In genomic region chr15:46265664-46266063, GRCh38 we compare ENCODE assay signal across 17 cellular contexts.
DNase-seq lines count a peak whose midpoint lies in the region; ATAC-seq and TF ChIP-seq lines count a peak whose summit lies in the region.
"Had no signal": no experiment of that assay in that cellular context is flagged by ENCODE, and none has a peak within 500 bp of the region (broad histone marks: within the 10 kb centered on the region; RNA-seq: fewer than 3 reads in every experiment).

No MANE protein-coding gene starts in this region.

- no peaks in the 10 kb centered on the region for H3K79me1 ChIP-seq in mesendoderm (ENCODE audit: low read length)

- H3K27ac Mint-ChIP-seq in stimulated activated memory B cell treated with anti-CD40 and anti-IgM and Interleukin-4, amounts not matched to agents 10 μg/mL and 1 μg/mL and 100 μg/mL, for 72 hours, result no peak overlapping the region
- no peak overlapping the region for H3K27ac Mint-ChIP-seq in endodermal cell
- H3K27ac Mint-ChIP-seq: CD4-positive, alpha-beta T cell; GM23338 had no signal

- no peak overlapping the region for H3K56ac ChIP-seq in mesendoderm (ENCODE audit: low read length)

- H3K4ac ChIP-seq in mesendoderm (ENCODE audit: low read depth, low read length), result no peak overlapping the region

- H2BK5ac ChIP-seq in mesendoderm (ENCODE audit: low read length), result no peak overlapping the region

- H4K8ac ChIP-seq in mesendoderm (ENCODE audit: low read depth, low read length), result no peak overlapping the region

- WGBS in mesendoderm (ENCODE audit: extremely low coverage, insufficient coverage, low lambda C conversion rate), result no CpG with 5 or more reads among the region's 3 CpGs
- WGBS in endodermal cell (ENCODE audit: insufficient coverage in 1 of 2, insufficient read length in 1 of 2), 2 experiments, result 78 to 79% methylated on average over 3 of the region's 3 CpGs

- ATAC-seq in stimulated activated memory B cell treated with anti-CD40 and anti-IgM and Interleukin-4, amounts not matched to agents 10 μg/mL and 1 μg/mL and 100 μg/mL, for 72 hours, result no peak
- ATAC-seq in HG03342 (IDR thresholded peaks at IDR 0.05; ENCODE audit: unreplicated experiment), result no peak
- ATAC-seq: GM23338 had no signal

- no peak overlapping the region for H3K4me3 Mint-ChIP-seq in stimulated activated memory B cell treated with anti-CD40 and anti-IgM and Interleukin-4, amounts not matched to agents 10 μg/mL and 1 μg/mL and 100 μg/mL, for 72 hours
- H3K4me3 Mint-ChIP-seq in endodermal cell, result no peak overlapping the region
- H3K4me3 Mint-ChIP-seq: CD4-positive, alpha-beta T cell; GM23338 had no signal

- H2AK5ac ChIP-seq in mesendoderm (ENCODE audit: low read length), result no peak overlapping the region

- H3K27me3 ChIP-seq in mesendoderm (ENCODE audit: insufficient read depth, low read length, poor library complexity) (no peaks in the 10 kb centered on the region), endodermal cell (ENCODE audit: control insufficient read depth, insufficient read depth, low read length, poor library complexity, severe bottlenecking) (no peaks in the 10 kb centered on the region)

- H3K27me3 Mint-ChIP-seq in stimulated activated memory B cell treated with anti-CD40 and anti-IgM and Interleukin-4, amounts not matched to agents 10 μg/mL and 1 μg/mL and 100 μg/mL, for 72 hours, result no peaks in the 10 kb centered on the region
- no peaks in the 10 kb centered on the region for H3K27me3 Mint-ChIP-seq in endodermal cell (ENCODE audit: insufficient read depth)
- H3K27me3 Mint-ChIP-seq: CD4-positive, alpha-beta T cell had no signal

- H3K4me1 ChIP-seq in mesendoderm (ENCODE audit: control insufficient read depth, low read depth, low read length) (no peaks in the 10 kb centered on the region), endodermal cell (ENCODE audit: control insufficient read depth, insufficient read depth, low read length) (no peaks in the 10 kb centered on the region)

- no peak overlapping the region for H2BK15ac ChIP-seq in mesendoderm (replicated peaks; ENCODE audit: low read depth)

- no peaks in the 10 kb centered on the region for H3K4me1 Mint-ChIP-seq in stimulated activated memory B cell treated with anti-CD40 and anti-IgM and Interleukin-4, amounts not matched to agents 10 μg/mL and 1 μg/mL and 100 μg/mL, for 72 hours
- peaks cover 13% of the 10 kb centered on the region for H3K4me1 Mint-ChIP-seq in endodermal cell
- H3K4me1 Mint-ChIP-seq: GM23338 had no signal

- no peak overlapping the region for H4K5ac ChIP-seq in mesendoderm (ENCODE audit: low read length)

- no peak overlapping the region for H3K27ac ChIP-seq in mesendoderm (ENCODE audit: low read depth, low read length)
- no peak overlapping the region for H3K27ac ChIP-seq in endodermal cell (ENCODE audit: low read depth, low read length)
- H3K27ac ChIP-seq: C4-2B had no signal

- H3K18ac ChIP-seq in mesendoderm (ENCODE audit: low read length), result no peak overlapping the region

- peaks cover 1% of the 10 kb centered on the region for H3K9me3 Mint-ChIP-seq in stimulated activated memory B cell treated with anti-CD40 and anti-IgM and Interleukin-4, amounts not matched to agents 10 μg/mL and 1 μg/mL and 100 μg/mL, for 72 hours
- H3K9me3 Mint-ChIP-seq in endodermal cell, result peaks cover 2% of the 10 kb centered on the region

- no peak for TF ChIP-seq CTCF in endodermal cell (conservative IDR thresholded peaks at IDR 0.05)

- no peak overlapping the region for H3K4me2 ChIP-seq in mesendoderm (ENCODE audit: low read length)
- H3K4me2 ChIP-seq: GM23338 had no signal

- no peaks in the 10 kb centered on the region for H3K79me2 ChIP-seq in mesendoderm (ENCODE audit: control insufficient read depth, insufficient read depth, low read length)

- H3K9ac ChIP-seq in mesendoderm (ENCODE audit: low read length) (no peak overlapping the region), endodermal cell (ENCODE audit: extremely low read depth, low read length, poor library complexity, severe bottlenecking) (no peak overlapping the region)

- H3K4me3 ChIP-seq in mesendoderm (ENCODE audit: low read length), result no peak overlapping the region
- no peak overlapping the region for H3K4me3 ChIP-seq in endodermal cell (ENCODE audit: low read length)
- H3K4me3 ChIP-seq: GM23338 had no signal

- no peaks in the 10 kb centered on the region for H3K36me3 ChIP-seq in mesendoderm (ENCODE audit: control insufficient read depth, insufficient read depth, low read length)
- H3K36me3 ChIP-seq in endodermal cell (ENCODE audit: control insufficient read depth, insufficient read depth, low read length), result no peaks in the 10 kb centered on the region

- DNase-seq in NCI-H69 (lab: John Stamatoyannopoulos, UW), result peak; percentile 33
- peak; percentile 26 for DNase-seq in SK-N-DZ (ENCODE audit: low spot score)
- DNase-seq in mesendoderm, result peak; percentile 43
- DNase-seq in NAMALWA (ENCODE audit: low spot score), result no peak
- DNase-seq in endodermal cell, result no peak
- DNase-seq: ACHN; AML-193; CD4-positive, alpha-beta T cell; DMS153; DMS79; GDM1; HCEC 1CT; IMR-90 had no signal

- H3K36me3 Mint-ChIP-seq in stimulated activated memory B cell treated with anti-CD40 and anti-IgM and Interleukin-4, amounts not matched to agents 10 μg/mL and 1 μg/mL and 100 μg/mL, for 72 hours, result no peaks in the 10 kb centered on the region
- no peaks in the 10 kb centered on the region for H3K36me3 Mint-ChIP-seq in endodermal cell (ENCODE audit: low read depth)

- H2BK120ac ChIP-seq in mesendoderm (ENCODE audit: low read depth, low read length), result no peak overlapping the region

- H3K9me3 ChIP-seq in endodermal cell (ENCODE audit: control insufficient read depth, low read length), result no peaks in the 10 kb centered on the region

- H3K23ac ChIP-seq in mesendoderm (ENCODE audit: low read length), result no peak overlapping the region

Comparison
In these comparisons a context has a peak if more than half of its experiments do, and no peak if none do; other contexts are left out.
1. DNase-seq: peak in NCI-H69 (single experiment), SK-N-DZ (single experiment) and mesendoderm (single experiment); none in NAMALWA (single experiment) and endodermal cell (single experiment).